Comparison of ENCODE assay signal across 17 cellular contexts in the genomic region with DNA sequence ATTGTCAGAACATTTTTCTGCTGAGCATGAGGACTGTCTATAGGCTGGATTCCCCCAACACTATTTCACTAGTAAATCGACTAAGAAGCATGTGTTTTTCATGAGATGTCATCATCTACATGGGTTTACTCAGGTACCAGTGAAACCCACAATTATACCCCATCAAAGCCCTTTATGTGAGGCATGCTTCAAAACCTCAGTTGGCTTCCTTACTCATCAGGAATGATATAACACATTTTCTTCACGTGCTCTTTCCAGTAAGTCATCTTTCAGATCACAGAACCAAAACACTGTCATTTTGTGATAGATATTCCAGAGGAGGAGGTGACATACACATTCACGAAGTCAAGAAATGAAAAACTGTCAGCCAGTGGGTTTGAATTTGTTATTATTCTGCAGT.
DNase-seq lines count a peak whose midpoint lies in the region; ATAC-seq, FAIRE-seq and TF ChIP-seq lines count a peak whose summit lies in the region.
"Had no signal": no experiment of that assay in that cellular context is flagged by ENCODE, and none has a peak within 500 bp of the region (broad histone marks: within the 10 kb centered on the region; RNA-seq: fewer than 3 reads in every experiment).

No MANE protein-coding gene starts in this region.

- no peak overlapping the region for H3K27ac Mint-ChIP-seq in activated CD8-positive, alpha-beta T cell treated with anti-CD3 and anti-CD28 coated beads for 36 hours
- H3K27ac Mint-ChIP-seq: dendritic cell treated with granulocyte-macrophage colony-stimulating factor and Interleukin-4, amounts not matched to agents 40 ng/mL and 50 ng/mL, for 4 days; nephron; stimulated activated naive B cell treated with anti-CD40 and anti-IgM and Interleukin-4, amounts not matched to agents 10 μg/mL and 1 μg/mL and 100 μg/mL, for 72 hours had no signal

- peak; percentile 74 for FAIRE-seq in H54 (lab: Jason Lieb, UNC)
- FAIRE-seq: G401.6, GM18507, TTC549 had no signal

- no peak for TF ChIP-seq CTCF in BJ (IDR thresholded peaks at IDR 0.05; ENCODE audit: insufficient read depth, low read depth, low read length)
- no peak for TF ChIP-seq CTCF in activated CD8-positive, alpha-beta T cell treated with anti-CD3 and anti-CD28 coated beads for 36 hours (IDR thresholded peaks at IDR 0.05)
- no peak for TF ChIP-seq CTCF in foreskin keratinocyte (conservative IDR thresholded peaks at IDR 0.05)
- TF ChIP-seq CTCF in mucosa of descending colon (IDR thresholded peaks at IDR 0.05) = no peak

- no peaks in the 10 kb centered on the region for H3K27me3 Mint-ChIP-seq in activated CD8-positive, alpha-beta T cell treated with anti-CD3 and anti-CD28 coated beads for 36 hours
- H3K27me3 Mint-ChIP-seq: dendritic cell treated with granulocyte-macrophage colony-stimulating factor and Interleukin-4, amounts not matched to agents 40 ng/mL and 50 ng/mL, for 4 days; stimulated activated naive B cell treated with anti-CD40 and anti-IgM and Interleukin-4, amounts not matched to agents 10 μg/mL and 1 μg/mL and 100 μg/mL, for 72 hours had no signal

- H3K36me3 Mint-ChIP-seq in activated CD8-positive, alpha-beta T cell treated with anti-CD3 and anti-CD28 coated beads for 36 hours (ENCODE audit: low read depth) = peaks cover 2% of the 10 kb centered on the region

- ATAC-seq in activated CD8-positive, alpha-beta T cell treated with anti-CD3 and anti-CD28 coated beads for 36 hours = peak; percentile 85
- ATAC-seq in foreskin keratinocyte (peak; percentile 73), mucosa of descending colon (no peak)
- ATAC-seq: lower lobe of right lung; right cardiac atrium; stimulated activated naive B cell treated with anti-CD40 and anti-IgM and Interleukin-4, amounts not matched to agents 10 μg/mL and 1 μg/mL and 100 μg/mL, for 72 hours had no signal

- H3K27ac ChIP-seq in foreskin keratinocyte = no peak overlapping the region
- H3K27ac ChIP-seq: lower lobe of right lung had no signal

- H3K4me3 ChIP-seq in BJ (ENCODE audit: low read depth, low read length) (no peak overlapping the region), mucosa of descending colon (no peak overlapping the region)
- H3K4me3 ChIP-seq: lower lobe of right lung had no signal

- H3K27me3 ChIP-seq in BJ (ENCODE audit: control insufficient read depth, insufficient read depth, low read length) (no peaks in the 10 kb centered on the region), foreskin keratinocyte (no peaks in the 10 kb centered on the region)

- DNase-seq in BJ (ENCODE audit: low read depth) (peak; percentile 9), H54 (ENCODE audit: insufficient read length, low spot score) (no peak), foreskin keratinocyte (peak; percentile 43 to 75), NCI-H187 treated with DMSO at 0.1 percent for 48 hours (lab: John Stamatoyannopoulos, UW) (no peak), mucosa of descending colon (no peak), nucleus accumbens (lab: John Stamatoyannopoulos, UW) (no peak)
- DNase-seq in activated CD8-positive, alpha-beta T cell treated with anti-CD3 and anti-CD28 coated beads for 36 hours = peak; percentile 23
- DNase-seq: amygdala; lower lobe of right lung; NCI-H2107; right cardiac atrium; stimulated activated naive B cell treated with anti-CD40 and anti-IgM and Interleukin-4, amounts not matched to agents 10 μg/mL and 1 μg/mL and 100 μg/mL, for 72 hours had no signal

- no peak for TF ChIP-seq POLR2A in H54 (IDR thresholded peaks at IDR 0.05; ENCODE audit: low read depth, low read length)

- CTCF ChIA-PET in BJ (lab: Yijun Ruan, JAX) = no interaction called here
- CTCF ChIA-PET in activated CD8-positive, alpha-beta T cell treated with anti-CD3 and anti-CD28 coated beads for 36 hours (lab: Charles Lee) = interaction anchor here (0.7 kb wide), 1 partner anchor 116 kb away, joined by 3 read pairs; a partner anchor contains a TSS

- H3K4me1 Mint-ChIP-seq in activated CD8-positive, alpha-beta T cell treated with anti-CD3 and anti-CD28 coated beads for 36 hours (ENCODE audit: low read depth) = peaks cover 47% of the 10 kb centered on the region
- H3K4me1 Mint-ChIP-seq: nephron; stimulated activated naive B cell treated with anti-CD40 and anti-IgM and Interleukin-4, amounts not matched to agents 10 μg/mL and 1 μg/mL and 100 μg/mL, for 72 hours had no signal

- no peaks in the 10 kb centered on the region for H3K4me1 ChIP-seq in foreskin keratinocyte
- H3K4me1 ChIP-seq in mucosa of descending colon (ENCODE audit: low read depth) = no peaks in the 10 kb centered on the region

- no peak overlapping the region for H3K4me3 Mint-ChIP-seq in activated CD8-positive, alpha-beta T cell treated with anti-CD3 and anti-CD28 coated beads for 36 hours
- H3K4me3 Mint-ChIP-seq: dendritic cell treated with granulocyte-macrophage colony-stimulating factor and Interleukin-4, amounts not matched to agents 40 ng/mL and 50 ng/mL, for 4 days; nephron; stimulated activated naive B cell treated with anti-CD40 and anti-IgM and Interleukin-4, amounts not matched to agents 10 μg/mL and 1 μg/mL and 100 μg/mL, for 72 hours had no signal

- no peaks in the 10 kb centered on the region for H3K9me3 Mint-ChIP-seq in activated CD8-positive, alpha-beta T cell treated with anti-CD3 and anti-CD28 coated beads for 36 hours
- H3K9me3 Mint-ChIP-seq: dendritic cell treated with granulocyte-macrophage colony-stimulating factor and Interleukin-4, amounts not matched to agents 40 ng/mL and 50 ng/mL, for 4 days; nephron; stimulated activated naive B cell treated with anti-CD40 and anti-IgM and Interleukin-4, amounts not matched to agents 10 μg/mL and 1 μg/mL and 100 μg/mL, for 72 hours had no signal

- no peaks in the 10 kb centered on the region for H3K9me3 ChIP-seq in mucosa of descending colon
- H3K9me3 ChIP-seq: lower lobe of right lung had no signal

- POLR2A ChIA-PET in BJ (lab: Charles Lee) = interaction anchor here (0.6 kb wide), 1 partner anchor 693 kb away, joined by 4 read pairs; no protein-coding TSS in a partner anchor
- POLR2A ChIA-PET in activated CD8-positive, alpha-beta T cell treated with anti-CD3 and anti-CD28 coated beads for 36 hours (lab: Charles Lee) = no interaction called here

- intact Hi-C loops in activated CD8-positive, alpha-beta T cell treated with anti-CD3 and anti-CD28 coated beads for 36 hours (cut with micrococcal nuclease) = loop anchor here (10.0 kb wide), 2 partner anchors 121 to 211 kb away; no protein-coding TSS in a partner anchor
- intact Hi-C loops in mucosa of descending colon (cut with DNase I, micrococcal nuclease) = loop anchor here (10.0 kb wide), 1 partner anchor 351 kb away; no protein-coding TSS in a partner anchor

- H3K36me3 ChIP-seq in BJ (ENCODE audit: control insufficient read depth, insufficient read depth, low read length) = peaks cover 2% of the 10 kb centered on the region; the same call in 1 of the 2 replicates
- no peaks in the 10 kb centered on the region for H3K36me3 ChIP-seq in mucosa of descending colon (ENCODE audit: low read depth)
- H3K36me3 ChIP-seq: lower lobe of right lung had no signal

Comparison
In these comparisons a context has a peak if more than half of its experiments do, and no peak if none do; other contexts are left out.
1. DNase-seq: peak in BJ (single experiment), activated CD8-positive, alpha-beta T cell treated with anti-CD3 and anti-CD28 coated beads for 36 hours (single experiment) and foreskin keratinocyte (2 of 2); none in H54 (single experiment), NCI-H187 treated with DMSO at 0.1 percent for 48 hours (single experiment), mucosa of descending colon (0 of 3) and nucleus accumbens (0 of 56).